18 cellular contexts compared by ENCODE assay signal in genomic region chr6:12584631-12585405, GRCh38.
DNase-seq lines count a peak whose midpoint lies in the region; ATAC-seq, FAIRE-seq and TF ChIP-seq lines count a peak whose summit lies in the region.
"Had no signal": no experiment of that assay in that cellular context is flagged by ENCODE, and none has a peak within 500 bp of the region (broad histone marks: within the 10 kb centered on the region; RNA-seq: fewer than 3 reads in every experiment).

No MANE protein-coding gene starts in this region.

- dilution Hi-C loops in keratinocyte (cut with MboI; ENCODE audit: extremely low pct_ligation_motif_present, low sequenced_read_pairs): no loop called here

- FAIRE-seq in keratinocyte (lab: Jason Lieb, UNC): peak; percentile 87
- FAIRE-seq: A549, frontal cortex had no signal

- ATAC-seq in GM21786 (IDR thresholded peaks at IDR 0.05; ENCODE audit: unreplicated experiment): no peak
- ATAC-seq: A549; natural killer cell treated with Interleukin-12 subunit alpha and Interleukin-12 subunit beta and Interleukin-15 and Interleukin-18, amount 100 ng/mL, for 72 hours had no signal

- peak overlapping the region; percentile 37 for H4K91ac ChIP-seq in trophoblast cell (ENCODE audit: low read depth, low read length)

- peak overlapping the region; percentile 13 for H2BK5ac ChIP-seq in trophoblast cell (ENCODE audit: low read depth, low read length, poor library complexity)

- no peak overlapping the region for H3K4ac ChIP-seq in trophoblast cell (ENCODE audit: low read depth, low read length)

- POLR2A ChIA-PET in activated CD4-positive, alpha-beta T cell treated with anti-CD3 and anti-CD28 coated beads, Interleukin-2, amount 10 ng/mL, durations not matched to agents 7 days and 5 days (lab: Charles Lee): no interaction called here

- peak overlapping the region; percentile 41 for H3K27ac ChIP-seq in keratinocyte (ENCODE audit: control insufficient read depth, insufficient read depth, low read length)
- H3K27ac ChIP-seq in trophoblast cell (ENCODE audit: low read depth, low read length): peak overlapping the region; percentile 12
- H3K27ac ChIP-seq: thoracic aorta had no signal

- peak overlapping the region; percentile 74 for H2BK12ac ChIP-seq in trophoblast cell (ENCODE audit: low read length)

- peak overlapping the region; percentile 100 for H3K27ac Mint-ChIP-seq in endothelial cell (ENCODE audit: unreplicated experiment)
- no peak overlapping the region for H3K27ac Mint-ChIP-seq in activated CD4-positive, alpha-beta T cell treated with anti-CD3 and anti-CD28 coated beads, Interleukin-2, amount 10 ng/mL, durations not matched to agents 7 days and 5 days
- H3K27ac Mint-ChIP-seq: activated naive CD4-positive, alpha-beta T cell treated with anti-CD3 and anti-CD28 coated beads, Interleukin-2, amount 50 U/mL, for 24 hours; natural killer cell treated with Interleukin-12 subunit alpha and Interleukin-12 subunit beta and Interleukin-15 and Interleukin-18, amount 100 ng/mL, for 72 hours had no signal

- no peak overlapping the region for H2AK5ac ChIP-seq in trophoblast cell (ENCODE audit: low read length)

- H4K20me1 ChIP-seq in keratinocyte (ENCODE audit: control insufficient read depth, extremely low read depth, insufficient read depth, low read length): no peaks in the 10 kb centered on the region

- no peak overlapping the region for H3K23ac ChIP-seq in trophoblast cell (ENCODE audit: low read length)

- H3K4me3 ChIP-seq in keratinocyte (ENCODE audit: control insufficient read depth in 2 of 3, extremely low read depth in 1 of 3, insufficient read depth in 2 of 3, low read depth in 1 of 3, low read length in 3 of 3) (peak overlapping the region in 1 of 3 experiments; percentile 19), trophoblast cell (ENCODE audit: low read depth, low read length) (no peak overlapping the region)
- H3K4me3 ChIP-seq: A549 had no signal

- peaks cover 5% of the 10 kb centered on the region for H3K79me1 ChIP-seq in trophoblast cell (ENCODE audit: low read length)

- H3K18ac ChIP-seq in trophoblast cell (ENCODE audit: low read length): peak overlapping the region; percentile 12

- H3K4me3 Mint-ChIP-seq in endothelial cell (ENCODE audit: unreplicated experiment): peak overlapping the region; percentile 45
- H3K4me3 Mint-ChIP-seq in activated CD4-positive, alpha-beta T cell treated with anti-CD3 and anti-CD28 coated beads, Interleukin-2, amount 10 ng/mL, durations not matched to agents 7 days and 5 days: no peak overlapping the region
- H3K4me3 Mint-ChIP-seq: activated naive CD4-positive, alpha-beta T cell treated with anti-CD3 and anti-CD28 coated beads, Interleukin-2, amount 50 U/mL, for 24 hours; natural killer cell treated with Interleukin-12 subunit alpha and Interleukin-12 subunit beta and Interleukin-15 and Interleukin-18, amount 100 ng/mL, for 72 hours had no signal

- H3K9ac ChIP-seq in keratinocyte (ENCODE audit: control insufficient read depth, extremely low read depth, insufficient read depth, low read length) (peak overlapping the region; percentile 39), trophoblast cell (ENCODE audit: low read length) (no peak overlapping the region)

- H3K4me1 ChIP-seq in keratinocyte (ENCODE audit: control insufficient read depth, extremely low read depth, insufficient read depth, low read length) (peaks cover 23% of the 10 kb centered on the region), trophoblast cell (ENCODE audit: control insufficient read depth in 1 of 2, insufficient read depth in 2 of 2, low read length in 2 of 2) (peaks cover 8 to 12% of the 10 kb centered on the region in 2 experiments)

- no peaks in the 10 kb centered on the region for H3K27me3 Mint-ChIP-seq in endothelial cell (ENCODE audit: unreplicated experiment)
- no peaks in the 10 kb centered on the region for H3K27me3 Mint-ChIP-seq in activated CD4-positive, alpha-beta T cell treated with anti-CD3 and anti-CD28 coated beads, Interleukin-2, amount 10 ng/mL, durations not matched to agents 7 days and 5 days

- H3K9me3 ChIP-seq in keratinocyte (ENCODE audit: control insufficient read depth, low read depth, low read length) (no peaks in the 10 kb centered on the region), trophoblast cell (ENCODE audit: insufficient read depth, low read depth, low read length) (peaks cover 2% of the 10 kb centered on the region)
- H3K9me3 ChIP-seq: A549, thoracic aorta had no signal

- H3K14ac ChIP-seq in trophoblast cell (ENCODE audit: low read length): no peak overlapping the region

- WGBS in trophoblast cell (ENCODE audit: extremely low coverage, insufficient coverage, insufficient read length): no CpG with 5 or more reads among the region's 14 CpGs

- H3K79me2 ChIP-seq in keratinocyte (ENCODE audit: control insufficient read depth, insufficient read depth, low read length) (no peaks in the 10 kb centered on the region), trophoblast cell (ENCODE audit: control insufficient read depth, insufficient read depth, low read length, poor library complexity) (no peaks in the 10 kb centered on the region)

- TF ChIP-seq CTCF in endothelial cell (IDR thresholded peaks at IDR 0.05; ENCODE audit: unreplicated experiment) (no peak), keratinocyte (optimal IDR thresholded peaks at IDR 0.05 in 1 of 3, IDR thresholded peaks at IDR 0.05 in 1 of 3, conservative IDR thresholded peaks at IDR 0.05 in 1 of 3; ENCODE audit: extremely low read depth in 1 of 3, insufficient read depth in 2 of 3, low read length in 3 of 3) (no peak)

- CTCF ChIA-PET in activated CD4-positive, alpha-beta T cell treated with anti-CD3 and anti-CD28 coated beads, Interleukin-2, amount 10 ng/mL, durations not matched to agents 7 days and 5 days (lab: Charles Lee): no interaction called here

- no peaks in the 10 kb centered on the region for H3K9me3 Mint-ChIP-seq in endothelial cell (ENCODE audit: unreplicated experiment)
- no peaks in the 10 kb centered on the region for H3K9me3 Mint-ChIP-seq in activated CD4-positive, alpha-beta T cell treated with anti-CD3 and anti-CD28 coated beads, Interleukin-2, amount 10 ng/mL, durations not matched to agents 7 days and 5 days
- H3K9me3 Mint-ChIP-seq: activated naive CD4-positive, alpha-beta T cell treated with anti-CD3 and anti-CD28 coated beads, Interleukin-2, amount 50 U/mL, for 24 hours; natural killer cell treated with Interleukin-12 subunit alpha and Interleukin-12 subunit beta and Interleukin-15 and Interleukin-18, amount 100 ng/mL, for 72 hours had no signal

- H2AFZ ChIP-seq in keratinocyte (ENCODE audit: control insufficient read depth, low read length) (peak overlapping the region; percentile 77), trophoblast cell (ENCODE audit: insufficient read depth, low read length, poor library complexity) (no peak overlapping the region)

- H3K27me3 ChIP-seq in keratinocyte (ENCODE audit: control insufficient read depth, extremely low read depth, insufficient read depth, low read length): no peaks in the 10 kb centered on the region
- H3K27me3 ChIP-seq in trophoblast cell (ENCODE audit: insufficient read depth, low read length): no peaks in the 10 kb centered on the region

- H3K4me1 Mint-ChIP-seq in endothelial cell (ENCODE audit: unreplicated experiment): peaks cover 44% of the 10 kb centered on the region
- H3K4me1 Mint-ChIP-seq in activated CD4-positive, alpha-beta T cell treated with anti-CD3 and anti-CD28 coated beads, Interleukin-2, amount 10 ng/mL, durations not matched to agents 7 days and 5 days: no peaks in the 10 kb centered on the region
- H3K4me1 Mint-ChIP-seq: activated naive CD4-positive, alpha-beta T cell treated with anti-CD3 and anti-CD28 coated beads, Interleukin-2, amount 50 U/mL, for 24 hours had no signal

- H3K4me2 ChIP-seq in keratinocyte (ENCODE audit: control insufficient read depth, extremely low read depth, insufficient read depth, low read depth, low read length): peak overlapping the region; percentile 56
- H3K4me2 ChIP-seq in trophoblast cell (ENCODE audit: low read length): peak overlapping the region; percentile 20
- H3K4me2 ChIP-seq: A549 had no signal

- no peaks in the 10 kb centered on the region for H3K9me1 ChIP-seq in keratinocyte (ENCODE audit: control insufficient read depth, extremely low read depth, insufficient read depth, low read length)

- DNase-seq in ELF-1 (ENCODE audit: low read depth, low spot score): peak; percentile 14
- DNase-seq in endothelial cell (ENCODE audit: low spot score): peak; percentile 53
- DNase-seq in keratinocyte (ENCODE audit: low read depth, low spot score): no peak
- DNase-seq in trophoblast cell: peak; percentile 66 to 69
- DNase-seq in NCI-H1092 treated with DMSO at 0.1 percent for 48 hours (lab: John Stamatoyannopoulos, UW): no peak
- no peak for DNase-seq in activated CD4-positive, alpha-beta T cell treated with anti-CD3 and anti-CD28 coated beads, Interleukin-2, amount 10 ng/mL, durations not matched to agents 7 days and 5 days
- no peak for DNase-seq in OCI-M1 (lab: John Stamatoyannopoulos, UW)
- DNase-seq: activated T-cell treated with anti-CD3 and anti-CD28 coated beads, Interleukin-2, amount 50 U/mL, for 1 hour; DMS79; effector memory CD4-positive, alpha-beta T cell; Kasumi-1; NCI-H446 had no signal

- peak overlapping the region; percentile 5 for H2BK120ac ChIP-seq in trophoblast cell (ENCODE audit: insufficient read depth, low read length, poor library complexity)

- H4K8ac ChIP-seq in trophoblast cell (ENCODE audit: low read depth, low read length): peak overlapping the region; percentile 33

- no peaks in the 10 kb centered on the region for H3K36me3 ChIP-seq in keratinocyte (ENCODE audit: control insufficient read depth in 2 of 2, extremely low read depth in 1 of 2, insufficient read depth in 2 of 2, low read length in 2 of 2)
- H3K36me3 ChIP-seq in trophoblast cell (ENCODE audit: control insufficient read depth in 1 of 2, insufficient read depth in 2 of 2, low read length in 2 of 2): no peaks in the 10 kb centered on the region
- H3K36me3 ChIP-seq: thoracic aorta had no signal

- no peak overlapping the region for H4K12ac ChIP-seq in trophoblast cell (ENCODE audit: low read depth, low read length)

- H3K36me3 Mint-ChIP-seq in endothelial cell (ENCODE audit: low read depth, unreplicated experiment): no peaks in the 10 kb centered on the region
- H3K36me3 Mint-ChIP-seq in activated CD4-positive, alpha-beta T cell treated with anti-CD3 and anti-CD28 coated beads, Interleukin-2, amount 10 ng/mL, durations not matched to agents 7 days and 5 days (ENCODE audit: low read depth): no peaks in the 10 kb centered on the region
- H3K36me3 Mint-ChIP-seq: activated naive CD4-positive, alpha-beta T cell treated with anti-CD3 and anti-CD28 coated beads, Interleukin-2, amount 50 U/mL, for 24 hours; natural killer cell treated with Interleukin-12 subunit alpha and Interleukin-12 subunit beta and Interleukin-15 and Interleukin-18, amount 100 ng/mL, for 72 hours had no signal

Comparison
In these comparisons a context has a peak if more than half of its experiments do, and no peak if none do; other contexts are left out.
1. DNase-seq: peak in ELF-1 (single experiment), endothelial cell (single experiment) and trophoblast cell (2 of 2); none in keratinocyte (single experiment), NCI-H1092 treated with DMSO at 0.1 percent for 48 hours (single experiment), activated CD4-positive, alpha-beta T cell treated with anti-CD3 and anti-CD28 coated beads, Interleukin-2, amount 10 ng/mL, durations not matched to agents 7 days and 5 days (single experiment) and OCI-M1 (single experiment).